ENCODE assay signal across 34 cellular contexts in genomic region chr2:131366643-131367042, GRCh38. TPM values are rescaled to one million over a fixed set of nuclear protein-coding genes. Genes with fewer than 3 reads are reported as not detected.
"Had no signal": no experiment of that assay in that cellular context is flagged by ENCODE, and none has a peak within 500 bp of the region (broad histone marks: within the 10 kb centered on the region; RNA-seq: fewer than 3 reads in every experiment).

No MANE protein-coding gene starts in this region.

- DNase-seq: activated B cell treated with CpG ODN at 0.5 μM for 24 hours; activated CD4-positive, alpha-beta memory T cell treated with anti-CD3 and anti-CD28 coated beads, Interleukin-2, amount 10 ng/mL, durations not matched to agents 7 days and 5 days; activated CD4-positive, alpha-beta T cell treated with anti-CD3 and anti-CD28 coated beads for 4 hours; activated CD4-positive, alpha-beta T cell treated with anti-CD3 and anti-CD28 coated beads, Interleukin-2, amount 10 ng/mL, durations not matched to agents 7 days and 5 days; activated CD4-positive, alpha-beta T cell treated with anti-CD3 and anti-CD28 coated beads, Interleukin-2, amount 50 U/mL, for 48 hours; activated CD4-positive, CD25-positive, alpha-beta regulatory T cell treated with anti-CD3 and anti-CD28 coated beads, Interleukin-2, amount 50 U/mL, for 72 hours; activated CD8-positive, alpha-beta memory T cell treated with anti-CD3 and anti-CD28 coated beads, Interleukin-2, amount 50 U/mL, for 48 hours; activated effector memory CD4-positive, alpha-beta T cell treated with Interleukin-2 at 50 U/mL for 16 hours; activated gamma-delta T cell; activated naive CD4-positive, alpha-beta T cell treated with anti-CD3 and anti-CD28 coated beads, Interleukin-2, amount 10 ng/mL, durations not matched to agents 7 days and 5 days; activated naive CD4-positive, alpha-beta T cell treated with Interleukin-2 at 50 U/mL for 16 hours; activated naive CD8-positive, alpha-beta T cell treated with anti-CD3 and anti-CD28 coated beads, Interleukin-2, amount 10 ng/mL, durations not matched to agents 7 days and 5 days; activated naive CD8-positive, alpha-beta T cell treated with anti-CD3 and anti-CD28 coated beads, Interleukin-2, amount 50 U/mL, for 24 hours; activated T-cell treated with anti-CD3 and anti-CD28 coated beads, Interleukin-2, amount 50 U/mL, for 24 hours; activated T-cell treated with anti-CD3 and anti-CD28 coated beads, Interleukin-2, amount 50 U/mL, for 48 hours; amygdala; anterior cingulate cortex; caudate nucleus; cerebellar nuclear complex; T-helper 1 cell; T-helper 2 cell; T-helper 9 cell had no signal

- H3K4me3 Mint-ChIP-seq: activated B cell treated with CpG ODN at 0.5 μM for 24 hours; activated CD4-positive, alpha-beta memory T cell treated with anti-CD3 and anti-CD28 coated beads, Interleukin-2, amount 10 ng/mL, durations not matched to agents 7 days and 5 days; activated CD4-positive, alpha-beta T cell treated with anti-CD3 and anti-CD28 coated beads, Interleukin-2, amount 10 ng/mL, durations not matched to agents 7 days and 5 days; activated naive CD4-positive, alpha-beta T cell treated with anti-CD3 and anti-CD28 coated beads, Interleukin-2, amount 10 ng/mL, durations not matched to agents 7 days and 5 days; activated naive CD4-positive, alpha-beta T cell treated with anti-CD3 and anti-CD28 coated beads, Interleukin-2, amount 50 U/mL, for 24 hours; activated naive CD8-positive, alpha-beta T cell; activated naive CD8-positive, alpha-beta T cell treated with anti-CD3 and anti-CD28 coated beads, Interleukin-2, amount 10 ng/mL, durations not matched to agents 7 days and 5 days; activated naive CD8-positive, alpha-beta T cell treated with anti-CD3 and anti-CD28 coated beads, Interleukin-2, amount 50 U/mL, for 24 hours; activated T-cell treated with anti-CD3 and anti-CD28 coated beads, Interleukin-2, amount 50 U/mL, for 24 hours; brain; central memory CD8-positive, alpha-beta T cell; T-helper 1 cell treated with Interleukin-12 subunit alpha and Interleukin-12 subunit beta and Interleukin-4 antibody, amounts not matched to agents 30 μg/mL and 1 μg/mL, for 36 hours; T-helper 2 cell treated with Interferon-gamma antibody and Interleukin-4, amounts not matched to agents 5 μg/mL and 100 μg/mL, for 36 hours had no signal

- H3K27ac ChIP-seq: ascending aorta, cardiac muscle cell, VCaP had no signal

- H3K27ac Mint-ChIP-seq: activated B cell treated with CpG ODN at 0.5 μM for 24 hours; activated CD4-positive, alpha-beta memory T cell treated with anti-CD3 and anti-CD28 coated beads, Interleukin-2, amount 10 ng/mL, durations not matched to agents 7 days and 5 days; activated CD4-positive, alpha-beta T cell treated with anti-CD3 and anti-CD28 coated beads, Interleukin-2, amount 10 ng/mL, durations not matched to agents 7 days and 5 days; activated naive CD4-positive, alpha-beta T cell treated with anti-CD3 and anti-CD28 coated beads, Interleukin-2, amount 10 ng/mL, durations not matched to agents 7 days and 5 days; activated naive CD4-positive, alpha-beta T cell treated with anti-CD3 and anti-CD28 coated beads, Interleukin-2, amount 50 U/mL, for 24 hours; activated naive CD8-positive, alpha-beta T cell; activated naive CD8-positive, alpha-beta T cell treated with anti-CD3 and anti-CD28 coated beads, Interleukin-2, amount 10 ng/mL, durations not matched to agents 7 days and 5 days; activated naive CD8-positive, alpha-beta T cell treated with anti-CD3 and anti-CD28 coated beads, Interleukin-2, amount 50 U/mL, for 24 hours; activated T-cell treated with anti-CD3 and anti-CD28 coated beads, Interleukin-2, amount 50 U/mL, for 24 hours; activated T-helper 2 cell treated with anti-CD3 and anti-CD28 coated beads, Interferon-gamma antibody, Interleukin-2, Interleukin-4, amounts not matched to agents 10 μg/mL and 5 μg/mL and 100 μg/mL, durations not matched to agents 14 hours and 24 hours and 36 hours; brain; T-helper 1 cell treated with Interleukin-12 subunit alpha and Interleukin-12 subunit beta and Interleukin-4 antibody, amounts not matched to agents 30 μg/mL and 1 μg/mL, for 36 hours; T-helper 2 cell treated with Interferon-gamma antibody and Interleukin-4, amounts not matched to agents 5 μg/mL and 100 μg/mL, for 36 hours had no signal

- H3K4me3 ChIP-seq: ascending aorta, cardiac muscle cell had no signal

- H3K36me3 Mint-ChIP-seq: activated naive CD4-positive, alpha-beta T cell treated with anti-CD3 and anti-CD28 coated beads, Interleukin-2, amount 10 ng/mL, durations not matched to agents 7 days and 5 days; activated naive CD4-positive, alpha-beta T cell treated with anti-CD3 and anti-CD28 coated beads, Interleukin-2, amount 50 U/mL, for 24 hours; activated naive CD8-positive, alpha-beta T cell; activated naive CD8-positive, alpha-beta T cell treated with anti-CD3 and anti-CD28 coated beads, Interleukin-2, amount 10 ng/mL, durations not matched to agents 7 days and 5 days; brain had no signal

- ATAC-seq: activated naive CD8-positive, alpha-beta T cell treated with anti-CD3 and anti-CD28 coated beads, Interleukin-2, amount 50 U/mL, for 24 hours had no signal

- H3K9me3 ChIP-seq: ascending aorta had no signal

- H3K9me3 Mint-ChIP-seq: activated B cell treated with CpG ODN at 0.5 μM for 24 hours; activated CD4-positive, alpha-beta memory T cell treated with anti-CD3 and anti-CD28 coated beads, Interleukin-2, amount 10 ng/mL, durations not matched to agents 7 days and 5 days; activated CD4-positive, alpha-beta T cell treated with anti-CD3 and anti-CD28 coated beads, Interleukin-2, amount 10 ng/mL, durations not matched to agents 7 days and 5 days; activated naive CD4-positive, alpha-beta T cell treated with anti-CD3 and anti-CD28 coated beads, Interleukin-2, amount 10 ng/mL, durations not matched to agents 7 days and 5 days; activated naive CD4-positive, alpha-beta T cell treated with anti-CD3 and anti-CD28 coated beads, Interleukin-2, amount 50 U/mL, for 24 hours; activated naive CD8-positive, alpha-beta T cell treated with anti-CD3 and anti-CD28 coated beads, Interleukin-2, amount 10 ng/mL, durations not matched to agents 7 days and 5 days; activated naive CD8-positive, alpha-beta T cell treated with anti-CD3 and anti-CD28 coated beads, Interleukin-2, amount 50 U/mL, for 24 hours; activated T-cell treated with anti-CD3 and anti-CD28 coated beads, Interleukin-2, amount 50 U/mL, for 24 hours; activated T-helper 2 cell treated with anti-CD3 and anti-CD28 coated beads, Interferon-gamma antibody, Interleukin-2, Interleukin-4, amounts not matched to agents 10 μg/mL and 5 μg/mL and 100 μg/mL, durations not matched to agents 14 hours and 24 hours and 36 hours; central memory CD8-positive, alpha-beta T cell; T-helper 1 cell treated with Interleukin-12 subunit alpha and Interleukin-12 subunit beta and Interleukin-4 antibody, amounts not matched to agents 30 μg/mL and 1 μg/mL, for 36 hours; T-helper 2 cell treated with Interferon-gamma antibody and Interleukin-4, amounts not matched to agents 5 μg/mL and 100 μg/mL, for 36 hours had no signal

- H3K4me1 ChIP-seq: ascending aorta had no signal

- H3K36me3 ChIP-seq: ascending aorta, cardiac muscle cell had no signal

- H3K27me3 ChIP-seq: ascending aorta had no signal

RNA-seq across cellular contexts. Expression of gene RAB6D, which starts 2.7 kb away (rescaled TPM):
- total RNA-seq: activated B cell treated with CpG ODN at 0.5 μM for 24 hours; activated CD4-positive, alpha-beta T cell treated with anti-CD3 and anti-CD28 coated beads, Interleukin-2, amount 10 ng/mL, durations not matched to agents 7 days and 5 days; activated CD8-positive, alpha-beta memory T cell treated with anti-CD3 and anti-CD28 coated beads for 36 hours; activated naive CD8-positive, alpha-beta T cell treated with anti-CD3 and anti-CD28 coated beads, Interleukin-2, amount 10 ng/mL, durations not matched to agents 7 days and 5 days; ascending aorta; bronchial epithelial cell; cardiac muscle cell had no signal
